21 cellular contexts compared by ENCODE assay signal in the genomic region with DNA sequence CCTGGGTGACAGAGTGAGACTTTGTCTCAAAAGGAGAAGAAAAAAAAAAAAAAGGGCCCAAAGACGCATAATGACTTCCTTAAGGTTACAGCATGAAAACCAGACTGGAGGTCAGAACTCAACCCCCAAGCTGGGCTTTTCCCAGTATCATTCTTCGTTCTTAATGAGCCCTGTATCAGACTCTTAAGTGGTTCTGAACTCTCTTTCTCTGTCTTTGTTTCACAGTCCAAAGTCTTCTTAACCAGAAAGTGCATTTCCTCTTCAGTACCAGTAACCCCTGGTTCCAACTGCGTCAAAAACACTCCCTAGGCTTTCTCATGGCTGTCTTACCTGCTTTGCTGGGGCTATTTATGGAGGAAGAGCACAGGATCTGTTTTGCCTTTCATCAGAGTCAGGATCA. TPM values are rescaled to one million over a fixed set of nuclear protein-coding genes. Genes with fewer than 3 reads are reported as not detected.
DNase-seq lines count a peak whose midpoint lies in the region; ATAC-seq and TF ChIP-seq lines count a peak whose summit lies in the region.
"Had no signal": no experiment of that assay in that cellular context is flagged by ENCODE, and none has a peak within 500 bp of the region (broad histone marks: within the 10 kb centered on the region; RNA-seq: fewer than 3 reads in every experiment).

No MANE protein-coding gene starts in this region.

- H3K79me1 ChIP-seq in trophoblast cell (ENCODE audit: low read length), result peaks cover 4% of the 10 kb centered on the region

- H2BK12ac ChIP-seq in trophoblast cell (ENCODE audit: low read length), result peak overlapping the region; percentile 2

- H2BK5ac ChIP-seq in trophoblast cell (ENCODE audit: low read depth, low read length, poor library complexity), result no peak overlapping the region

- H2AFZ ChIP-seq in trophoblast cell (ENCODE audit: insufficient read depth, low read length, poor library complexity), result no peak overlapping the region

- POLR2A ChIA-PET in activated CD8-positive, alpha-beta T cell treated with anti-CD3 and anti-CD28 coated beads for 36 hours (lab: Charles Lee), result no interaction called here

- H3K4me2 ChIP-seq in trophoblast cell (ENCODE audit: low read length), result no peak overlapping the region

- peaks cover 14% of the 10 kb centered on the region for H3K27me3 Mint-ChIP-seq in activated CD8-positive, alpha-beta T cell treated with anti-CD3 and anti-CD28 coated beads for 36 hours

- no peak overlapping the region for H3K23ac ChIP-seq in trophoblast cell (ENCODE audit: low read length)

- H3K27me3 ChIP-seq in WERI-Rb-1 (ENCODE audit: insufficient read depth, low read depth, severe bottlenecking) (no peaks in the 10 kb centered on the region), trophoblast cell (ENCODE audit: insufficient read depth, low read length) (no peaks in the 10 kb centered on the region), left lung (peaks cover 0 to 7% of the 10 kb centered on the region in 2 donors), colonic mucosa (no peaks in the 10 kb centered on the region)
- H3K27me3 ChIP-seq: Peyer's patch, SJSA1 had no signal

- H4K91ac ChIP-seq in trophoblast cell (ENCODE audit: low read depth, low read length), result peak overlapping the region; percentile 5

- no peaks in the 10 kb centered on the region for H3K79me2 ChIP-seq in trophoblast cell (ENCODE audit: control insufficient read depth, insufficient read depth, low read length, poor library complexity)

- H3K14ac ChIP-seq in trophoblast cell (ENCODE audit: low read length), result no peak overlapping the region

- CTCF ChIA-PET in activated CD8-positive, alpha-beta T cell treated with anti-CD3 and anti-CD28 coated beads for 36 hours (lab: Charles Lee), result no interaction called here

- no peak overlapping the region for H4K8ac ChIP-seq in trophoblast cell (ENCODE audit: low read depth, low read length)

- H4K12ac ChIP-seq in trophoblast cell (ENCODE audit: low read depth, low read length), result no peak overlapping the region

- H3K27ac ChIP-seq in WERI-Rb-1 (peak overlapping the region; percentile 68), trophoblast cell (ENCODE audit: low read depth, low read length) (no peak overlapping the region), left lung (no peak overlapping the region), colonic mucosa (no peak overlapping the region)
- H3K27ac ChIP-seq: 22Rv1, Peyer's patch, SJSA1 had no signal

- H3K36me3 ChIP-seq in WERI-Rb-1 (no peaks in the 10 kb centered on the region), trophoblast cell (ENCODE audit: control insufficient read depth in 1 of 2, insufficient read depth in 2 of 2, low read length in 2 of 2) (no peaks in the 10 kb centered on the region), left lung (no peaks in the 10 kb centered on the region), colonic mucosa (no peaks in the 10 kb centered on the region)
- H3K36me3 ChIP-seq: HAP-1, Peyer's patch, SJSA1 had no signal

- H3K4me1 ChIP-seq in trophoblast cell (ENCODE audit: control insufficient read depth in 1 of 2, insufficient read depth in 2 of 2, low read length in 2 of 2) (peaks cover 10 to 14% of the 10 kb centered on the region in 2 experiments), left lung (no peaks in the 10 kb centered on the region), colonic mucosa (no peaks in the 10 kb centered on the region)
- H3K4me1 ChIP-seq: HAP-1, Peyer's patch, SJSA1 had no signal

- peak overlapping the region; percentile 4 for H2BK120ac ChIP-seq in trophoblast cell (ENCODE audit: insufficient read depth, low read length, poor library complexity)

- no peak overlapping the region for H3K4ac ChIP-seq in trophoblast cell (ENCODE audit: low read depth, low read length)

- no peak for TF ChIP-seq CTCF in WERI-Rb-1 (IDR thresholded peaks at IDR 0.05; ENCODE audit: low read depth, low read length)
- no peak for TF ChIP-seq CTCF in left lung (IDR thresholded peaks at IDR 0.05)
- TF ChIP-seq CTCF in activated CD8-positive, alpha-beta T cell treated with anti-CD3 and anti-CD28 coated beads for 36 hours (IDR thresholded peaks at IDR 0.05), result no peak
- TF ChIP-seq CTCF in colonic mucosa (IDR thresholded peaks at IDR 0.05), result no peak

- H3K9ac ChIP-seq in trophoblast cell (ENCODE audit: low read length), result no peak overlapping the region
- no peak overlapping the region for H3K9ac ChIP-seq in colonic mucosa (ENCODE audit: low read depth in 2 of 2, low read length in 2 of 2)

- H2AK5ac ChIP-seq in trophoblast cell (ENCODE audit: low read length), result no peak overlapping the region

- no peak overlapping the region for H3K18ac ChIP-seq in trophoblast cell (ENCODE audit: low read length)

- no peaks in the 10 kb centered on the region for H3K36me3 Mint-ChIP-seq in activated CD8-positive, alpha-beta T cell treated with anti-CD3 and anti-CD28 coated beads for 36 hours (ENCODE audit: low read depth)
- H3K36me3 Mint-ChIP-seq: CD4-positive, CD25-positive, alpha-beta regulatory T cell had no signal

- ATAC-seq in left lung, result no peak
- ATAC-seq in activated CD8-positive, alpha-beta T cell treated with anti-CD3 and anti-CD28 coated beads for 36 hours, result no peak

- no CpG with 5 or more reads among the region's 3 CpGs for WGBS in trophoblast cell (ENCODE audit: extremely low coverage, insufficient coverage, insufficient read length)

- H3K9me3 ChIP-seq in WERI-Rb-1 (ENCODE audit: severe bottlenecking), result peaks cover 2% of the 10 kb centered on the region
- no peaks in the 10 kb centered on the region for H3K9me3 ChIP-seq in trophoblast cell (ENCODE audit: insufficient read depth, low read depth, low read length)
- no peaks in the 10 kb centered on the region for H3K9me3 ChIP-seq in left lung
- no peaks in the 10 kb centered on the region for H3K9me3 ChIP-seq in colonic mucosa
- H3K9me3 ChIP-seq: Caco-2, HAP-1, Peyer's patch, SJSA1 had no signal

- H3K9me3 Mint-ChIP-seq in activated CD8-positive, alpha-beta T cell treated with anti-CD3 and anti-CD28 coated beads for 36 hours, result no peaks in the 10 kb centered on the region
- H3K9me3 Mint-ChIP-seq: IgD-negative memory B cell had no signal

- no peaks in the 10 kb centered on the region for H3K4me1 Mint-ChIP-seq in activated CD8-positive, alpha-beta T cell treated with anti-CD3 and anti-CD28 coated beads for 36 hours (ENCODE audit: low read depth)
- H3K4me1 Mint-ChIP-seq: CD4-positive, CD25-positive, alpha-beta regulatory T cell; IgD-negative memory B cell had no signal

- intact Hi-C loops in left lung (cut with DNase I), result no loop called here
- intact Hi-C loops in activated CD8-positive, alpha-beta T cell treated with anti-CD3 and anti-CD28 coated beads for 36 hours (cut with micrococcal nuclease), result no loop called here
- intact Hi-C loops in colonic mucosa (cut with DNase I), result no loop called here

- H3K4me3 Mint-ChIP-seq in activated CD8-positive, alpha-beta T cell treated with anti-CD3 and anti-CD28 coated beads for 36 hours, result no peak overlapping the region
- H3K4me3 Mint-ChIP-seq: CD4-positive, CD25-positive, alpha-beta regulatory T cell; IgD-negative memory B cell had no signal

- H3K4me3 ChIP-seq in WERI-Rb-1 (ENCODE audit: low read depth, low read length), result no peak overlapping the region
- no peak overlapping the region for H3K4me3 ChIP-seq in trophoblast cell (ENCODE audit: low read depth, low read length)
- H3K4me3 ChIP-seq in left lung, result no peak overlapping the region
- no peak overlapping the region for H3K4me3 ChIP-seq in colonic mucosa
- H3K4me3 ChIP-seq: HAP-1, Peyer's patch, SJSA1 had no signal

- no peak overlapping the region for H3K27ac Mint-ChIP-seq in activated CD8-positive, alpha-beta T cell treated with anti-CD3 and anti-CD28 coated beads for 36 hours
- H3K27ac Mint-ChIP-seq: CD4-positive, CD25-positive, alpha-beta regulatory T cell; IgD-negative memory B cell had no signal

- peak; percentile 49 for DNase-seq in DMS53 (lab: John Stamatoyannopoulos, UW)
- no peak for DNase-seq in DMS53 treated with DMSO at 0.1 percent for 48 hours (lab: John Stamatoyannopoulos, UW; ENCODE audit: unreplicated experiment)
- DNase-seq in WERI-Rb-1, result no peak
- no peak for DNase-seq in trophoblast cell
- no peak for DNase-seq in left lung
- no peak for DNase-seq in activated CD8-positive, alpha-beta T cell treated with anti-CD3 and anti-CD28 coated beads for 36 hours
- no peak for DNase-seq in NCI-H82 (lab: John Stamatoyannopoulos, UW)
- no peak for DNase-seq in colonic mucosa
- DNase-seq: CD4-positive, CD25-positive, alpha-beta regulatory T cell; EL; Kasumi-1; NCI-H1092 treated with DMSO at 0.1 percent for 48 hours; NCI-H2081; NCI-H2171 treated with DMSO at 0.1 percent for 48 hours; NK-92 treated with Interleukin-12 subunit alpha and Interleukin-12 subunit beta, amount 100 ng/mL, for 24 hours; Peyer's patch had no signal

RNA-seq across cellular contexts. Expression of gene SHB, which starts 38.4 kb away (rescaled TPM):
- 21.8 and 22.1 TPM in 2 replicates for polyA plus RNA-seq in trophoblast cell (2013)
- total RNA-seq in left lung (10 to 100 TPM; 26.7 to 26.8 TPM), colonic mucosa (10 to 100 TPM; 17.4 to 24.0 TPM)
- total RNA-seq in activated CD8-positive, alpha-beta T cell treated with anti-CD3 and anti-CD28 coated beads for 36 hours, result 1 to 10 TPM; 2.8 to 3.2 TPM
- polyA plus RNA-seq: IgD-negative memory B cell had no signal

Comparison
In these comparisons a context has a peak if more than half of its experiments do, and no peak if none do; other contexts are left out.
1. RNA of gene SHB, which starts 38.4 kb away (total RNA-seq): 26.7 to 26.8 TPM in left lung and 17.4 to 24.0 TPM in colonic mucosa; 2.8 to 3.2 TPM in activated CD8-positive, alpha-beta T cell treated with anti-CD3 and anti-CD28 coated beads for 36 hours; every median in the first group is over 4 times any median in the second.